2 cellular contexts compared by ENCODE assay signal in the genomic region with DNA sequence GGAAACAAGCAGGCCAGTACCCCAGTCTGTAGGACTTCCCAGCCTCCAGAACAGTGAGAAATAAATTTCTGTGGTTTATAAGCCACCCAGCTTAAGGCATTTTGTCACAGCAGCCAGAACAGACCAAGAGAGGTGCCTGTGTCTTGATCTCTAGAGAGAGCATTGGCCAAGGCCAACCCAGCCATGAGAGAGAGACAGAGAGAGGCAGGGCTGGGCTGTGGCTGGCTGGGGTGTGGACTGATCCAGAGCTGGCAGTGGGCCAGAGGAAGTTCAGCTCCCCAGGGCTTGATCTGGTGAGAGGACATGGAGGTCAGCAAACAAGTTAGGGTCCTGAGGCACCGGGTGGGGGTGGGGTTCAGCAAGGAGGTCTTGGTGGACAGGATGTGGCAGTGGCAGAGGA. TPM values are rescaled to one million over a fixed set of nuclear protein-coding genes. Genes with fewer than 3 reads are reported as not detected.
"Had no signal": no experiment of that assay in that cellular context is flagged by ENCODE, and none has a peak within 500 bp of the region (broad histone marks: within the 10 kb centered on the region; RNA-seq: fewer than 3 reads in every experiment).

No MANE protein-coding gene starts in this region.

RNA-seq across cellular contexts. Expression of gene NPY4R2, which starts 14.4 kb away (rescaled TPM):
- total RNA-seq: G401, GM12878 had no signal
- polyA plus RNA-seq: GM12878 had no signal
